Comparison of ENCODE assay signal across 17 cellular contexts in the genomic region with DNA sequence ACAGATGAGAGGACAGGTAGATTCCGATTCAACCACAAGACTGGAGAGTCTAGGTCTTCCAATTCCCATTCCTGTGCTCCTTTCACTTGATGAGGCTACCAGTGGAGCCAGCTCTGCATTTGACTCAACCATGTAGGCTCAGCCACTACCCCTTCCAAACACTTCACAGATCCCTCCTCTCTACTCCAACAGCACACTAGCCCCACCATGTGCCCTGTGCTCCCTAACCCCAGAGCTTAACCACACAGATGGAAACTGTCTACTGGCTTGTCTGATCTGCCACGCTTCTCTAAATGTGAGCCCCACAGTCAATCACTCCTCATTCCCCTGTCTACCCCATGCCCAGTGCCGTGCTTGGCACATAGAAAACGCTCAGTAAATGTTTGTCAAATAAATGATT.
A peak's percentile ranks its signal among the peaks of the same experiment; 100 is the strongest.
DNase-seq lines count a peak whose midpoint lies in the region; ATAC-seq and TF ChIP-seq lines count a peak whose summit lies in the region.
"Had no signal": no experiment of that assay in that cellular context is flagged by ENCODE, and none has a peak within 500 bp of the region (broad histone marks: within the 10 kb centered on the region; RNA-seq: fewer than 3 reads in every experiment).

No MANE protein-coding gene starts in this region.

- no peaks in the 10 kb centered on the region for H3K9me3 ChIP-seq in RWPE2 (ENCODE audit: severe bottlenecking)

- DNase-seq in GM23338 (ENCODE audit: low spot score) (peak; percentile 12), H7 (peak; percentile 18), RWPE2 (ENCODE audit: low spot score) (no peak), iPS-NIHi7 (ENCODE audit: extremely low spot score) (peak; percentile 43), glutamatergic neuron (no peak), NCI-H226 (no peak)
- no peak for DNase-seq in activated CD4-positive, alpha-beta T cell treated with anti-CD3 and anti-CD28 coated beads, Interleukin-2, amount 10 ng/mL, durations not matched to agents 24 days and 14 days
- DNase-seq in stimulated activated naive CD4-positive, alpha-beta T cell treated with Interleukin-2 at 50 U/mL for 16 hours (lab: John Stamatoyannopoulos, UW) = no peak
- DNase-seq: CD4-positive, CD25-positive, alpha-beta regulatory T cell; Karpas-422; NCI-H1092; NCI-H1436; NCI-H1930; NCI-H345; NCI-H524; T-helper 1 cell had no signal

- H3K4me3 Mint-ChIP-seq in GM23338 (no peak overlapping the region), glutamatergic neuron (ENCODE audit: unreplicated experiment) (no peak overlapping the region)
- no peak overlapping the region for H3K4me3 Mint-ChIP-seq in activated CD4-positive, alpha-beta T cell treated with anti-CD3 and anti-CD28 coated beads, Interleukin-2, amount 10 ng/mL, durations not matched to agents 24 days and 14 days
- H3K4me3 Mint-ChIP-seq: CD4-positive, CD25-positive, alpha-beta regulatory T cell had no signal

- H3K36me3 Mint-ChIP-seq in GM23338 (ENCODE audit: low read depth) (no peaks in the 10 kb centered on the region), glutamatergic neuron (ENCODE audit: unreplicated experiment) (no peaks in the 10 kb centered on the region)
- no peaks in the 10 kb centered on the region for H3K36me3 Mint-ChIP-seq in activated CD4-positive, alpha-beta T cell treated with anti-CD3 and anti-CD28 coated beads, Interleukin-2, amount 10 ng/mL, durations not matched to agents 24 days and 14 days (ENCODE audit: low read depth)
- H3K36me3 Mint-ChIP-seq: CD4-positive, CD25-positive, alpha-beta regulatory T cell had no signal

- intact Hi-C loops in activated CD4-positive, alpha-beta T cell treated with anti-CD3 and anti-CD28 coated beads, Interleukin-2, amount 10 ng/mL, durations not matched to agents 24 days and 14 days (cut with micrococcal nuclease) = no loop called here

- no peak overlapping the region for H2AFZ ChIP-seq in GM23338

- peak; percentile 77 for ATAC-seq in GM23338
- ATAC-seq in RWPE2 (ENCODE audit: low read depth) = peak; percentile 19; the same call in 1 of the 3 replicates

- no peaks in the 10 kb centered on the region for H3F3A ChIP-seq in GM23338 (replicated peaks; ENCODE audit: low read depth)

- H3K27ac Mint-ChIP-seq in GM23338 (no peak overlapping the region), glutamatergic neuron (ENCODE audit: unreplicated experiment) (no peak overlapping the region)
- H3K27ac Mint-ChIP-seq in activated CD4-positive, alpha-beta T cell treated with anti-CD3 and anti-CD28 coated beads, Interleukin-2, amount 10 ng/mL, durations not matched to agents 24 days and 14 days = no peak overlapping the region
- H3K27ac Mint-ChIP-seq: CD4-positive, CD25-positive, alpha-beta regulatory T cell had no signal

- H3K27me3 Mint-ChIP-seq in GM23338 (ENCODE audit: insufficient read depth, low read depth, poor library complexity) (no peaks in the 10 kb centered on the region), glutamatergic neuron (ENCODE audit: unreplicated experiment) (no peaks in the 10 kb centered on the region)
- H3K27me3 Mint-ChIP-seq in activated CD4-positive, alpha-beta T cell treated with anti-CD3 and anti-CD28 coated beads, Interleukin-2, amount 10 ng/mL, durations not matched to agents 24 days and 14 days = no peaks in the 10 kb centered on the region
- H3K27me3 Mint-ChIP-seq: CD4-positive, CD25-positive, alpha-beta regulatory T cell had no signal

- H3K36me3 ChIP-seq in GM23338 (ENCODE audit: insufficient read depth) (no peaks in the 10 kb centered on the region), H7 (replicated peaks; ENCODE audit: control insufficient read depth, insufficient read depth, low read length) (no peaks in the 10 kb centered on the region), RWPE2 (ENCODE audit: low read depth) (no peaks in the 10 kb centered on the region)

- H3K4me1 ChIP-seq in GM23338 (ENCODE audit: insufficient read depth) (no peaks in the 10 kb centered on the region), RWPE2 (ENCODE audit: insufficient read depth, poor library complexity, severe bottlenecking) (no peaks in the 10 kb centered on the region)

- H3K4me1 Mint-ChIP-seq in GM23338 (no peaks in the 10 kb centered on the region), glutamatergic neuron (ENCODE audit: low read depth, unreplicated experiment) (no peaks in the 10 kb centered on the region)
- no peaks in the 10 kb centered on the region for H3K4me1 Mint-ChIP-seq in activated CD4-positive, alpha-beta T cell treated with anti-CD3 and anti-CD28 coated beads, Interleukin-2, amount 10 ng/mL, durations not matched to agents 24 days and 14 days
- H3K4me1 Mint-ChIP-seq: CD4-positive, CD25-positive, alpha-beta regulatory T cell had no signal

- no peaks in the 10 kb centered on the region for H3K9me2 ChIP-seq in GM23338 (ENCODE audit: insufficient read depth)

- no peak overlapping the region for H3K4me2 ChIP-seq in GM23338

- TF ChIP-seq CTCF in GM23338 (conservative IDR thresholded peaks at IDR 0.05; ENCODE audit: low read depth in 2 of 2) (peak in 1 of 2 experiments; percentile 57; a peak in 2 of 4 replicates), RWPE2 (IDR thresholded peaks at IDR 0.05; ENCODE audit: poor library complexity, severe bottlenecking) (no peak), glutamatergic neuron (IDR thresholded peaks at IDR 0.05; ENCODE audit: partially characterized antibody, unreplicated experiment) (no peak)

- H3K4me3 ChIP-seq in GM23338 (no peak overlapping the region), H7 (ENCODE audit: insufficient read depth, low read depth, low read length) (no peak overlapping the region), RWPE2 (ENCODE audit: severe bottlenecking) (no peak overlapping the region)

- H3K79me2 ChIP-seq in GM23338 (replicated peaks; ENCODE audit: insufficient read depth) = no peaks in the 10 kb centered on the region

- H3K27me3 ChIP-seq in GM23338 (ENCODE audit: insufficient read depth) (no peaks in the 10 kb centered on the region), H7 (ENCODE audit: control insufficient read depth, insufficient read depth, low read length) (no peaks in the 10 kb centered on the region), RWPE2 (ENCODE audit: insufficient read depth, poor library complexity, severe bottlenecking) (no peaks in the 10 kb centered on the region)

- no peaks in the 10 kb centered on the region; the same call in 2 of the 3 replicates for H3K9me3 Mint-ChIP-seq in GM23338
- H3K9me3 Mint-ChIP-seq in glutamatergic neuron (ENCODE audit: unreplicated experiment) = peaks cover 2% of the 10 kb centered on the region
- H3K9me3 Mint-ChIP-seq in activated CD4-positive, alpha-beta T cell treated with anti-CD3 and anti-CD28 coated beads, Interleukin-2, amount 10 ng/mL, durations not matched to agents 24 days and 14 days = no peaks in the 10 kb centered on the region
- H3K9me3 Mint-ChIP-seq: CD4-positive, CD25-positive, alpha-beta regulatory T cell had no signal

- H3K27ac ChIP-seq in GM23338 (ENCODE audit: low read depth) (no peak overlapping the region), RWPE2 (ENCODE audit: poor library complexity, severe bottlenecking) (no peak overlapping the region)
- H3K27ac ChIP-seq: RWPE1 had no signal

- no peaks in the 10 kb centered on the region for H4K20me1 ChIP-seq in GM23338 (replicated peaks; ENCODE audit: insufficient read depth)

TF ChIP-seq in GM23338, 12 proteins besides CTCF, POLR2A, EP300 and RAD21:
- TF ChIP-seq CREB1 (CRISPR knock-in tag; IDR thresholded peaks at IDR 0.05; ENCODE audit: low read depth) (no peak), EZH2phosphoT487 (IDR thresholded peaks at IDR 0.05; ENCODE audit: unreplicated experiment) (no peak), ZNF114 (CRISPR knock-in tag; IDR thresholded peaks at IDR 0.05) (no peak)
TF ChIP-seq in GM23338: peak in this region for 0.

Comparison
In these comparisons a context has a peak if more than half of its experiments do, and no peak if none do; other contexts are left out.
1. DNase-seq: peak in GM23338 (single experiment), H7 (single experiment) and iPS-NIHi7 (single experiment); none in RWPE2 (single experiment), glutamatergic neuron (single experiment), activated CD4-positive, alpha-beta T cell treated with anti-CD3 and anti-CD28 coated beads, Interleukin-2, amount 10 ng/mL, durations not matched to agents 24 days and 14 days (single experiment), stimulated activated naive CD4-positive, alpha-beta T cell treated with Interleukin-2 at 50 U/mL for 16 hours (single experiment) and NCI-H226 (single experiment).